In genomic region chr5:96934695-96935555, GRCh38 we compare ENCODE assay signal across 1 cellular context.
A peak's percentile ranks its signal among the peaks of the same experiment; 100 is the strongest.
TF ChIP-seq lines count a peak whose summit lies in the region.

No MANE protein-coding gene starts in this region.

TF ChIP-seq in HepG2, 621 proteins besides CTCF, POLR2A, EP300 and RAD21 (continued from another document and continues in another):
- no peak; the same call in 1 of the 2 replicates for TF ChIP-seq ZNF143 (CRISPR knock-in tag; IDR thresholded peaks at IDR 0.05)
- TF ChIP-seq CSRNP1 (CRISPR knock-in tag; IDR thresholded peaks at IDR 0.05): peak; percentile 78
- TF ChIP-seq TOPORS (CRISPR knock-in tag; IDR thresholded peaks at IDR 0.05): peak; percentile 67; the same call in 1 of the 2 replicates
- TF ChIP-seq IKZF4 (CRISPR knock-in tag; IDR thresholded peaks at IDR 0.05; ENCODE audit: borderline replicate concordance, low read depth, not compliant biosample characterization): peak; percentile 53
- TF ChIP-seq, protein P1, sequence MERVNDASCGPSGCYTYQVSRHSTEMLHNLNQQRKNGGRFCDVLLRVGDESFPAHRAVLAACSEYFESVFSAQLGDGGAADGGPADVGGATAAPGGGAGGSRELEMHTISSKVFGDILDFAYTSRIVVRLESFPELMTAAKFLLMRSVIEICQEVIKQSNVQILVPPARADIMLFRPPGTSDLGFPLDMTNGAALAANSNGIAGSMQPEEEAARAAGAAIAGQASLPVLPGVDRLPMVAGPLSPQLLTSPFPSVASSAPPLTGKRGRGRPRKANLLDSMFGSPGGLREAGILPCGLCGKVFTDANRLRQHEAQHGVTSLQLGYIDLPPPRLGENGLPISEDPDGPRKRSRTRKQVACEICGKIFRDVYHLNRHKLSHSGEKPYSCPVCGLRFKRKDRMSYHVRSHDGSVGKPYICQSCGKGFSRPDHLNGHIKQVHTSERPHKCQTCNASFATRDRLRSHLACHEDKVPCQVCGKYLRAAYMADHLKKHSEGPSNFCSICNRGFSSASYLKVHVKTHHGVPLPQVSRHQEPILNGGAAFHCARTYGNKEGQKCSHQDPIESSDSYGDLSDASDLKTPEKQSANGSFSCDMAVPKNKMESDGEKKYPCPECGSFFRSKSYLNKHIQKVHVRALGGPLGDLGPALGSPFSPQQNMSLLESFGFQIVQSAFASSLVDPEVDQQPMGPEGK (CRISPR knock-in tag; IDR thresholded peaks at IDR 0.05): peak; percentile 88
- no peak for TF ChIP-seq SMAD9 (CRISPR knock-in tag; IDR thresholded peaks at IDR 0.05)
- TF ChIP-seq SMARCE1 (IDR thresholded peaks at IDR 0.05; ENCODE audit: borderline replicate concordance): no peak
- TF ChIP-seq MED8 (CRISPR knock-in tag; IDR thresholded peaks at IDR 0.05; ENCODE audit: insufficient replicate concordance): peak; percentile 33
- TF ChIP-seq TGIF2 (CRISPR knock-in tag; IDR thresholded peaks at IDR 0.05): peak; percentile 78
- TF ChIP-seq DRAP1 (CRISPR knock-in tag; IDR thresholded peaks at IDR 0.05): no peak; the same call in 1 of the 2 replicates
- TF ChIP-seq PHF20 (CRISPR knock-in tag; IDR thresholded peaks at IDR 0.05): peak; percentile 47
- TF ChIP-seq RNF2 (conservative IDR thresholded peaks at IDR 0.05; ENCODE audit: low read depth): 0 out of 2 replicates have a peak, but pooled peaks have one; percentile 21
- no peak for TF ChIP-seq NFIB (CRISPR knock-in tag; IDR thresholded peaks at IDR 0.05; ENCODE audit: borderline replicate concordance)
- TF ChIP-seq SCMH1 (CRISPR knock-in tag; IDR thresholded peaks at IDR 0.05; ENCODE audit: borderline replicate concordance): no peak
- TF ChIP-seq MXI1 (IDR thresholded peaks at IDR 0.05; ENCODE audit: borderline replicate concordance, low read depth, low read length): peak; percentile 60; the same call in 2 of the 3 replicates
- peak; percentile 83 for TF ChIP-seq SPEN (CRISPR knock-in tag; IDR thresholded peaks at IDR 0.05; ENCODE audit: low read depth)
- TF ChIP-seq, protein P2, sequence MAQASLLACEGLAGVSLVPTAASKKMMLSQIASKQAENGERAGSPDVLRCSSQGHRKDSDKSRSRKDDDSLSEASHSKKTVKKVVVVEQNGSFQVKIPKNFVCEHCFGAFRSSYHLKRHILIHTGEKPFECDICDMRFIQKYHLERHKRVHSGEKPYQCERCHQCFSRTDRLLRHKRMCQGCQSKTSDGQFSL (CRISPR knock-in tag; IDR thresholded peaks at IDR 0.05): peak; percentile 26; the same call in 1 of the 2 replicates
- TF ChIP-seq MED1 (CRISPR knock-in tag; IDR thresholded peaks at IDR 0.05): peak; percentile 60
- no peak for TF ChIP-seq PREB (CRISPR knock-in tag; IDR thresholded peaks at IDR 0.05)
- TF ChIP-seq, protein P3, sequence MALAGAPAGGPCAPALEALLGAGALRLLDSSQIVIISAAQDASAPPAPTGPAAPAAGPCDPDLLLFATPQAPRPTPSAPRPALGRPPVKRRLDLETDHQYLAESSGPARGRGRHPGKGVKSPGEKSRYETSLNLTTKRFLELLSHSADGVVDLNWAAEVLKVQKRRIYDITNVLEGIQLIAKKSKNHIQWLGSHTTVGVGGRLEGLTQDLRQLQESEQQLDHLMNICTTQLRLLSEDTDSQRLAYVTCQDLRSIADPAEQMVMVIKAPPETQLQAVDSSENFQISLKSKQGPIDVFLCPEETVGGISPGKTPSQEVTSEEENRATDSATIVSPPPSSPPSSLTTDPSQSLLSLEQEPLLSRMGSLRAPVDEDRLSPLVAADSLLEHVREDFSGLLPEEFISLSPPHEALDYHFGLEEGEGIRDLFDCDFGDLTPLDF (CRISPR knock-in tag; IDR thresholded peaks at IDR 0.05): peak; percentile 79
- peak; percentile 89 for TF ChIP-seq ZNF121 (CRISPR knock-in tag; IDR thresholded peaks at IDR 0.05)
- peak; percentile 59 for TF ChIP-seq ELF3 (CRISPR knock-in tag; IDR thresholded peaks at IDR 0.05)
- 0 out of 2 replicates have a peak, but pooled peaks have one; percentile 12 for TF ChIP-seq ATAD3A (CRISPR knock-in tag; IDR thresholded peaks at IDR 0.05)
- no peak for TF ChIP-seq CREB3 (CRISPR knock-in tag; IDR thresholded peaks at IDR 0.05)
- no peak for TF ChIP-seq NBN (conservative IDR thresholded peaks at IDR 0.05)
- TF ChIP-seq ZNF879 (CRISPR knock-in tag; IDR thresholded peaks at IDR 0.05): peak; percentile 13; the same call in 1 of the 2 replicates
- TF ChIP-seq ZNF44 (CRISPR knock-in tag; IDR thresholded peaks at IDR 0.05): peak; percentile 94; the same call in 1 of the 2 replicates
- TF ChIP-seq ZNF629 (CRISPR knock-in tag; conservative IDR thresholded peaks at IDR 0.05): no peak; the same call in 1 of the 2 replicates
- peak; percentile 67 for TF ChIP-seq XRCC5 (optimal IDR thresholded peaks at IDR 0.05; ENCODE audit: low read length)
- TF ChIP-seq ZNF609 (CRISPR knock-in tag; IDR thresholded peaks at IDR 0.05; ENCODE audit: borderline replicate concordance): peak; percentile 16; the same call in 1 of the 2 replicates
- TF ChIP-seq TARDBP (CRISPR knock-in tag; IDR thresholded peaks at IDR 0.05): peak; percentile 51; the same call in 1 of the 2 replicates
- peak; percentile 38 for TF ChIP-seq TAF15 (IDR thresholded peaks at IDR 0.05; ENCODE audit: low read depth, low read length, poor library complexity, severe bottlenecking)
- no peak for TF ChIP-seq LCORL (IDR thresholded peaks at IDR 0.05)
- peak; percentile 63; the same call in 1 of the 2 replicates for TF ChIP-seq LCORL (CRISPR knock-in tag; IDR thresholded peaks at IDR 0.05)
- TF ChIP-seq U2AF2 (IDR thresholded peaks at IDR 0.05; ENCODE audit: low read depth, low read length): 0 out of 2 replicates have a peak, but pooled peaks have one; percentile 62
- TF ChIP-seq NR2F6 (IDR thresholded peaks at IDR 0.05): peak; percentile 17; the same call in 1 of the 2 replicates
- no peak; the same call in 1 of the 2 replicates for TF ChIP-seq NR2F6 (CRISPR knock-in tag; IDR thresholded peaks at IDR 0.05)
- TF ChIP-seq KDM5B (CRISPR knock-in tag; IDR thresholded peaks at IDR 0.05; ENCODE audit: borderline replicate concordance): peak; percentile 77; the same call in 1 of the 2 replicates
- TF ChIP-seq DBP (CRISPR knock-in tag; IDR thresholded peaks at IDR 0.05; ENCODE audit: not compliant biosample characterization): no peak
- TF ChIP-seq KMT2A (CRISPR knock-in tag; IDR thresholded peaks at IDR 0.05): peak; percentile 93; the same call in 1 of the 2 replicates
- peak; percentile 87 for TF ChIP-seq YY1 (IDR thresholded peaks at IDR 0.05; ENCODE audit: insufficient read depth, insufficient replicate concordance, low read depth, low read length)
- TF ChIP-seq NFRKB (IDR thresholded peaks at IDR 0.05): 0 out of 2 replicates have a peak, but pooled peaks have one; percentile 41
- no peak for TF ChIP-seq TOE1 (CRISPR knock-in tag; IDR thresholded peaks at IDR 0.05)
- peak; percentile 43; the same call in 1 of the 2 replicates for TF ChIP-seq ZZZ3 (CRISPR knock-in tag; IDR thresholded peaks at IDR 0.05; ENCODE audit: borderline replicate concordance)
- TF ChIP-seq GTF3A (CRISPR knock-in tag; conservative IDR thresholded peaks at IDR 0.05): no peak
- TF ChIP-seq ZNF839 (CRISPR knock-in tag; IDR thresholded peaks at IDR 0.05; ENCODE audit: borderline replicate concordance): no peak
- peak; percentile 28; the same call in 1 of the 2 replicates for TF ChIP-seq ZNF589 (CRISPR knock-in tag; conservative IDR thresholded peaks at IDR 0.05)
- peak; percentile 75; the same call in 1 of the 2 replicates for TF ChIP-seq SIN3A (IDR thresholded peaks at IDR 0.05; ENCODE audit: borderline replicate concordance, low read depth, low read length)
- no peak for TF ChIP-seq ZNF781 (CRISPR knock-in tag; IDR thresholded peaks at IDR 0.05; ENCODE audit: borderline replicate concordance, not compliant biosample characterization)
- TF ChIP-seq MTF1 (CRISPR knock-in tag; IDR thresholded peaks at IDR 0.05): no peak
- TF ChIP-seq SUZ12 (IDR thresholded peaks at IDR 0.05; ENCODE audit: low read depth, low read length): no peak
- no peak for TF ChIP-seq ZNF549 (CRISPR knock-in tag; IDR thresholded peaks at IDR 0.05)
- TF ChIP-seq PITX1 (CRISPR knock-in tag; IDR thresholded peaks at IDR 0.05): peak; percentile 38; the same call in 1 of the 2 replicates
- TF ChIP-seq, protein P4, sequence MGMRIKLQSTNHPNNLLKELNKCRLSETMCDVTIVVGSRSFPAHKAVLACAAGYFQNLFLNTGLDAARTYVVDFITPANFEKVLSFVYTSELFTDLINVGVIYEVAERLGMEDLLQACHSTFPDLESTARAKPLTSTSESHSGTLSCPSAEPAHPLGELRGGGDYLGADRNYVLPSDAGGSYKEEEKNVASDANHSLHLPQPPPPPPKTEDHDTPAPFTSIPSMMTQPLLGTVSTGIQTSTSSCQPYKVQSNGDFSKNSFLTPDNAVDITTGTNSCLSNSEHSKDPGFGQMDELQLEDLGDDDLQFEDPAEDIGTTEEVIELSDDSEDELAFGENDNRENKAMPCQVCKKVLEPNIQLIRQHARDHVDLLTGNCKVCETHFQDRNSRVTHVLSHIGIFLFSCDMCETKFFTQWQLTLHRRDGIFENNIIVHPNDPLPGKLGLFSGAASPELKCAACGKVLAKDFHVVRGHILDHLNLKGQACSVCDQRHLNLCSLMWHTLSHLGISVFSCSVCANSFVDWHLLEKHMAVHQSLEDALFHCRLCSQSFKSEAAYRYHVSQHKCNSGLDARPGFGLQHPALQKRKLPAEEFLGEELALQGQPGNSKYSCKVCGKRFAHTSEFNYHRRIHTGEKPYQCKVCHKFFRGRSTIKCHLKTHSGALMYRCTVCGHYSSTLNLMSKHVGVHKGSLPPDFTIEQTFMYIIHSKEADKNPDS (CRISPR knock-in tag; IDR thresholded peaks at IDR 0.05): no peak; the same call in 1 of the 2 replicates
- TF ChIP-seq SMAD1 (CRISPR knock-in tag; IDR thresholded peaks at IDR 0.05; ENCODE audit: borderline replicate concordance, low read depth): no peak
- TF ChIP-seq ZMAT3 (CRISPR knock-in tag; conservative IDR thresholded peaks at IDR 0.05): no peak
